Comparison of ENCODE assay signal across 16 cellular contexts in the genomic region with DNA sequence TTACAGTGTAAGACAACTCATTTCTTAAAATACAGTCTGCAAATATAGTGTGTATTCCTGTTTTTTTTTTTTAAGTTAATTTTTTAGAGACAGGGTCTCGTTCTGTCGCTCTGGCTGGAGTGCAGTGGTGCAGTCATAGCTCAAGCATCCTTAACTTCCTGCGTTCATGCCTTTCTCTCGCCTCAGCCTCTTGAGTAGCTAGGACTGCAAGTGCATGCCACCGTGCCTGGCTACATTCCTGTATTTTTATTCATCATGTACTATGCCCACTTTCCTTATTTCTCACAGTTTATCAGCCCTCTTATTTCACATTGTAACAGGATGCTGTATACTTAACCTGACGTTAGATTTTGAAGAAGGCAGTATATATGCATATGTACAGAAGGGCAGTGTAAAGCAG. TPM values are rescaled to one million over a fixed set of nuclear protein-coding genes. Genes with fewer than 3 reads are reported as not detected.
DNase-seq lines count a peak whose midpoint lies in the region; ATAC-seq, FAIRE-seq and TF ChIP-seq lines count a peak whose summit lies in the region.
"Had no signal": no experiment of that assay in that cellular context is flagged by ENCODE, and none has a peak within 500 bp of the region (broad histone marks: within the 10 kb centered on the region; RNA-seq: fewer than 3 reads in every experiment).

No MANE protein-coding gene starts in this region.

- no peak overlapping the region for H3K27ac ChIP-seq in AG04450 (ENCODE audit: low read depth, low read length)
- H3K27ac ChIP-seq in brain microvascular endothelial cell, result peak overlapping the region; percentile 64
- no peak overlapping the region for H3K27ac ChIP-seq in keratinocyte (ENCODE audit: control insufficient read depth, insufficient read depth, low read length)
- no peak overlapping the region for H3K27ac ChIP-seq in ovary
- H3K27ac ChIP-seq: esophagus muscularis mucosa had no signal

- no peak overlapping the region for H3K4me3 ChIP-seq in AG04450 (ENCODE audit: low read depth, low read length)
- no peak overlapping the region for H3K4me3 ChIP-seq in brain microvascular endothelial cell (ENCODE audit: low read depth, low read length)
- no peak overlapping the region for H3K4me3 ChIP-seq in keratinocyte (ENCODE audit: control insufficient read depth in 2 of 3, extremely low read depth in 1 of 3, insufficient read depth in 2 of 3, low read depth in 1 of 3, low read length in 3 of 3)
- H3K4me3 ChIP-seq in ovary, result no peak overlapping the region
- H3K4me3 ChIP-seq: esophagus muscularis mucosa had no signal

- dilution Hi-C loops in keratinocyte (cut with MboI; ENCODE audit: extremely low pct_ligation_motif_present, low sequenced_read_pairs), result no loop called here

- peaks cover 16% of the 10 kb centered on the region for H3K4me1 ChIP-seq in keratinocyte (ENCODE audit: control insufficient read depth, extremely low read depth, insufficient read depth, low read length)
- peaks cover 2% of the 10 kb centered on the region for H3K4me1 ChIP-seq in ovary (ENCODE audit: insufficient read depth)

- ATAC-seq in GM21515 (IDR thresholded peaks at IDR 0.05; ENCODE audit: unreplicated experiment), result no peak
- ATAC-seq in left lobe of liver, result no peak

- H3K9me1 ChIP-seq in keratinocyte (ENCODE audit: control insufficient read depth, extremely low read depth, insufficient read depth, low read length), result no peaks in the 10 kb centered on the region

- peak; percentile 78 for FAIRE-seq in keratinocyte (lab: Jason Lieb, UNC)
- FAIRE-seq: colon had no signal

- intact Hi-C loops in ovary (cut with DNase I), result no loop called here

- TF ChIP-seq POLR2A in ovary (IDR thresholded peaks at IDR 0.05), result no peak

- H3K9me3 ChIP-seq in AG04450 (ENCODE audit: control insufficient read depth, insufficient read depth, low read length) (no peaks in the 10 kb centered on the region), keratinocyte (ENCODE audit: control insufficient read depth, low read depth, low read length) (no peaks in the 10 kb centered on the region), ovary (no peaks in the 10 kb centered on the region)
- H3K9me3 ChIP-seq: esophagus muscularis mucosa had no signal

- no peak overlapping the region for H3K4me2 ChIP-seq in keratinocyte (ENCODE audit: control insufficient read depth, extremely low read depth, insufficient read depth, low read depth, low read length)

- POLR2A ChIA-PET in AG04450 (lab: Yijun Ruan, JAX), result interaction anchor here (0.6 kb wide), 1 partner anchor 17 kb away, joined by 3 read pairs; no protein-coding TSS in a partner anchor

- DNase-seq in AG04450 (ENCODE audit: low read depth, low spot score), result peak; percentile 48
- peak; percentile 62 for DNase-seq in HT1080 (ENCODE audit: low read depth)
- DNase-seq in brain microvascular endothelial cell, result peak; percentile 89
- no peak for DNase-seq in keratinocyte (ENCODE audit: low read depth, low spot score)
- no peak for DNase-seq in iPS-NIHi7 (ENCODE audit: extremely low spot score)
- no peak for DNase-seq in ovary
- no peak for DNase-seq in left lobe of liver (ENCODE audit: low spot score)
- DNase-seq: activated CD4-positive, alpha-beta T cell treated with anti-CD3 and anti-CD28 coated beads for 48 hours; activated naive CD8-positive, alpha-beta T cell treated with anti-CD3 and anti-CD28 coated beads, Interleukin-2, amount 10 ng/mL, durations not matched to agents 7 days and 5 days; NCI-H2107; NCI-H774; RPMI8226; stimulated activated CD4-positive, alpha-beta T cell treated with anti-CD3 and anti-CD28 coated beads, Interleukin-1b, Interleukin-23, amount 100 ng/mL, for 48 hours had no signal

- peaks cover 4% of the 10 kb centered on the region for H4K20me1 ChIP-seq in keratinocyte (ENCODE audit: control insufficient read depth, extremely low read depth, insufficient read depth, low read length)

- no peak overlapping the region for H3K9ac ChIP-seq in keratinocyte (ENCODE audit: control insufficient read depth, extremely low read depth, insufficient read depth, low read length)

- no peak overlapping the region for H2AFZ ChIP-seq in keratinocyte (ENCODE audit: control insufficient read depth, low read length)

- CTCF ChIA-PET in AG04450 (lab: Charles Lee), result interaction anchor here (1.0 kb wide), 1 partner anchor 30 kb away, joined by 3 read pairs; no protein-coding TSS in a partner anchor

- in situ Hi-C loops in brain microvascular endothelial cell (cut with HindIII; ENCODE audit: low pct_ligation_motif_present, low sequenced_read_pairs), result loop anchor here (25.0 kb wide), 1 partner anchor 189 kb away; the partner anchor contains the start of gene DYNLT5

- WGBS in ovary, 3 donors, result 84 to 92% (median 89%) methylated on average over 6 of the region's 6 CpGs

- peaks cover 19% of the 10 kb centered on the region for H3K36me3 ChIP-seq in brain microvascular endothelial cell (replicated peaks)
- peaks cover 10 to 15% of the 10 kb centered on the region in 2 experiments for H3K36me3 ChIP-seq in keratinocyte (ENCODE audit: control insufficient read depth in 2 of 2, extremely low read depth in 1 of 2, insufficient read depth in 2 of 2, low read length in 2 of 2)
- no peaks in the 10 kb centered on the region for H3K36me3 ChIP-seq in ovary

- TF ChIP-seq EP300 in ovary (IDR thresholded peaks at IDR 0.05), result no peak

- TF ChIP-seq CTCF in AG04450 (IDR thresholded peaks at IDR 0.05; ENCODE audit: low read depth, low read length), result no peak
- no peak for TF ChIP-seq CTCF in brain microvascular endothelial cell (IDR thresholded peaks at IDR 0.05; ENCODE audit: low read depth, low read length, missing control alignments)
- no peak for TF ChIP-seq CTCF in keratinocyte (optimal IDR thresholded peaks at IDR 0.05 in 1 of 3, IDR thresholded peaks at IDR 0.05 in 1 of 3, conservative IDR thresholded peaks at IDR 0.05 in 1 of 3; ENCODE audit: extremely low read depth in 1 of 3, insufficient read depth in 2 of 3, low read length in 3 of 3)
- no peak for TF ChIP-seq CTCF in ovary (IDR thresholded peaks at IDR 0.05)

- no peaks in the 10 kb centered on the region for H3K27me3 ChIP-seq in AG04450 (ENCODE audit: control insufficient read depth, insufficient read depth, low read length)
- no peaks in the 10 kb centered on the region for H3K27me3 ChIP-seq in brain microvascular endothelial cell (replicated peaks)
- no peaks in the 10 kb centered on the region for H3K27me3 ChIP-seq in keratinocyte (ENCODE audit: control insufficient read depth, extremely low read depth, insufficient read depth, low read length)
- H3K27me3 ChIP-seq in ovary, result no peaks in the 10 kb centered on the region
- H3K27me3 ChIP-seq: esophagus muscularis mucosa had no signal

- H3K79me2 ChIP-seq in keratinocyte (ENCODE audit: control insufficient read depth, insufficient read depth, low read length), result peaks cover 52% of the 10 kb centered on the region

RNA-seq across cellular contexts. Expression of gene MIER1, which starts 26.7 kb away (rescaled TPM):
- polyA plus RNA-seq in AG04450 (2011; rRNA removed) (14.3 and 23.6 TPM in 2 replicates), keratinocyte (11.4 to 20.7 TPM (median 14.8 TPM) in 3 replicates), ovary (10 to 100 TPM; 16.2 to 22.2 TPM)
- polyA minus RNA-seq in AG04450 (2011; rRNA and poly(A)+ RNA removed), result 17.3 and 34.7 TPM in 2 replicates
- 12.0 and 17.7 TPM in 2 replicates for total RNA-seq in HT1080 (2014; rRNA removed; shearing (Covaris generic))
- polyA plus RNA-seq in HT1080 (2015; cell fraction: cytosol; rRNA removed), result 18.6 and 21.8 TPM in 2 replicates
- polyA plus RNA-seq in HT1080 (2015; cell fraction: nucleus; rRNA removed), result 20.8 and 22.6 TPM in 2 replicates
- polyA plus RNA-seq in keratinocyte (2011; ENCODE audit: low read depth), result 77.7 TPM
- polyA plus RNA-seq in keratinocyte (2011; cell fraction: cytosol; rRNA removed), result 8.4 and 14.0 TPM in 2 replicates
- 10.2 and 17.5 TPM in 2 replicates for polyA plus RNA-seq in keratinocyte (2011; cell fraction: nucleus; rRNA removed)
- 15.9 and 16.1 TPM in 2 replicates for polyA plus RNA-seq in keratinocyte (2012; ENCODE audit: low replicate concordance)
- polyA minus RNA-seq in keratinocyte, result 5.3 to 21.4 TPM (median 8.3 TPM) in 3 replicates
- polyA minus RNA-seq in keratinocyte (2011; cell fraction: cytosol; rRNA and poly(A)+ RNA removed), result 31.5 TPM
- 12.8 and 29.2 TPM in 2 replicates for polyA minus RNA-seq in keratinocyte (2011; cell fraction: nucleus; rRNA and poly(A)+ RNA removed)
- total RNA-seq in ovary (10 to 100 TPM; 33.2 to 51.2 (median 46.8) TPM), left lobe of liver (12.7 TPM)

RNA-seq across cellular contexts. Expression of gene DNAI4, which starts 26.9 kb away (rescaled TPM):
- polyA plus RNA-seq in AG04450 (2011; rRNA removed), result 2.1 and 2.2 TPM in 2 replicates
- polyA minus RNA-seq in AG04450 (2011; rRNA and poly(A)+ RNA removed), result 1.4 and 4.6 TPM in 2 replicates
- 0.30 and 0.31 TPM in 2 replicates for total RNA-seq in HT1080 (2014; rRNA removed; shearing (Covaris generic))
- 0.14 and 0.91 TPM in 2 replicates for polyA plus RNA-seq in HT1080 (2015; cell fraction: cytosol; rRNA removed)
- polyA plus RNA-seq in HT1080 (2015; cell fraction: nucleus; rRNA removed), result 0.18 and 1.1 TPM in 2 replicates
- 1.4 to 4.1 TPM (median 3.7 TPM) in 3 replicates for polyA plus RNA-seq in keratinocyte
- 6.2 TPM for polyA plus RNA-seq in keratinocyte (2011; ENCODE audit: low read depth)
- 2.5 and 3.9 TPM in 2 replicates for polyA plus RNA-seq in keratinocyte (2011; cell fraction: cytosol; rRNA removed)
- polyA plus RNA-seq in keratinocyte (2011; cell fraction: nucleus; rRNA removed), result 3.2 and 3.9 TPM in 2 replicates
- polyA plus RNA-seq in keratinocyte (2012; ENCODE audit: low replicate concordance), result 1.7 TPM in 2 replicates
- 0.39 to 3.8 TPM (median 2.6 TPM) in 3 replicates for polyA minus RNA-seq in keratinocyte
- polyA minus RNA-seq in keratinocyte (2011; cell fraction: cytosol; rRNA and poly(A)+ RNA removed), result 8.2 TPM
- 2.4 and 5.1 TPM in 2 replicates for polyA minus RNA-seq in keratinocyte (2011; cell fraction: nucleus; rRNA and poly(A)+ RNA removed)
- 10 to 100 TPM; 21.7 to 52.6 (median 31.0) TPM for total RNA-seq in ovary
- polyA plus RNA-seq in ovary, result 1 to 10 TPM; 2.5 to 3.0 TPM
- 1.4 TPM for total RNA-seq in left lobe of liver

Comparison
In these comparisons a context has a peak if more than half of its experiments do, and no peak if none do; other contexts are left out.
1. DNase-seq: peak in AG04450 (single experiment), HT1080 (single experiment) and brain microvascular endothelial cell (single experiment); none in keratinocyte (single experiment), iPS-NIHi7 (single experiment), ovary (0 of 5) and left lobe of liver (single experiment).